ENCODE assay signal across 1 cellular context in the genomic region with DNA sequence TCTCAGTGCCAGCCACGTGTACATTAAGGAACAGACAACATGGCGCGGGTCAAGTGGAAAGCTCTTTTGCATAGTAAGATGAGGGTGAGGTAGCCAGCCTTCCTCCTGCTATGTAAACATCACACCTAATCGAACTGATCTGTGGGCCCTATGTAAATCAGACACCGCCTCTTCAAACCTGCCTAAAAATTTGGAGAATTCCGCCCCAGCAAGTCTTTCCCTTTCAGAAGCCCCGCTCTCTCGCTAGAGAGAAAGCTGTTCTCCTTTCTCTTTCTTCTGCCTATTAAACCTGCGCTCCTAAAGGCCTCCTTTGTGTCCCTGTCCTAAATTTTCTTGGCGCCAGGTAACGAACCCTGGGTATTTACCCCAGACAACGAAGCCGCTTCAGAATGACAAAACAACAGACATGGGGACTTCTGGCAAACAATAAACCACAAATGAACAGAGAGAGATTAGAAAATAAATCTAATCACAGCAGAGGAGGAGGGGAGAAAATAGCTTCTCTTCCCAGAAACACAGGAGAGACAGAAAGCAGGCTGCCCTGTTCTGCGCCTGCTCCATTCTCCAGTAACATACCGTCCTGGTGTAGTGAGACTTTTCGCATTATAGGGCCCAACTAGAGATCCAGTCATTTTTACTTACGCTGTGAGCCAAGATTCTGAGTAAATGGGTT.
TF ChIP-seq lines count a peak whose summit lies in the region.

No MANE protein-coding gene starts in this region.

TF ChIP-seq in IMR-90, 13 proteins besides CTCF, POLR2A, EP300 and RAD21:
- TF ChIP-seq, protein P1, sequence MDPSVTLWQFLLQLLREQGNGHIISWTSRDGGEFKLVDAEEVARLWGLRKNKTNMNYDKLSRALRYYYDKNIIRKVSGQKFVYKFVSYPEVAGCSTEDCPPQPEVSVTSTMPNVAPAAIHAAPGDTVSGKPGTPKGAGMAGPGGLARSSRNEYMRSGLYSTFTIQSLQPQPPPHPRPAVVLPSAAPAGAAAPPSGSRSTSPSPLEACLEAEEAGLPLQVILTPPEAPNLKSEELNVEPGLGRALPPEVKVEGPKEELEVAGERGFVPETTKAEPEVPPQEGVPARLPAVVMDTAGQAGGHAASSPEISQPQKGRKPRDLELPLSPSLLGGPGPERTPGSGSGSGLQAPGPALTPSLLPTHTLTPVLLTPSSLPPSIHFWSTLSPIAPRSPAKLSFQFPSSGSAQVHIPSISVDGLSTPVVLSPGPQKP (IDR thresholded peaks at IDR 0.05; ENCODE audit: borderline replicate concordance, low read depth, low read length): no peak
- TF ChIP-seq RCOR1 (IDR thresholded peaks at IDR 0.05; ENCODE audit: insufficient replicate concordance, low read length): no peak
- TF ChIP-seq BHLHE40 (IDR thresholded peaks at IDR 0.05; ENCODE audit: low read depth, low read length): no peak
- TF ChIP-seq MXI1 (IDR thresholded peaks at IDR 0.05; ENCODE audit: borderline replicate concordance, low read depth, low read length): no peak
- TF ChIP-seq NFE2L2 (IDR thresholded peaks at IDR 0.05; ENCODE audit: low read depth, low read length): no peak
- no peak for TF ChIP-seq RFX5 (IDR thresholded peaks at IDR 0.05; ENCODE audit: low read depth, low read length)
- no peak for TF ChIP-seq CHD1 (IDR thresholded peaks at IDR 0.05; ENCODE audit: low read depth, low read length)
